17 cellular contexts compared by ENCODE assay signal in genomic region chr6:2828629-2829028, GRCh38. TPM values are rescaled to one million over a fixed set of nuclear protein-coding genes. Genes with fewer than 3 reads are reported as not detected.
DNase-seq lines count a peak whose midpoint lies in the region; ATAC-seq, FAIRE-seq and TF ChIP-seq lines count a peak whose summit lies in the region.
"Had no signal": no experiment of that assay in that cellular context is flagged by ENCODE, and none has a peak within 500 bp of the region (broad histone marks: within the 10 kb centered on the region; RNA-seq: fewer than 3 reads in every experiment).

No MANE protein-coding gene starts in this region.

- H3K9me3 Mint-ChIP-seq in activated CD4-positive, alpha-beta T cell treated with anti-CD3 and anti-CD28 coated beads, Interleukin-2, amount 10 ng/mL, durations not matched to agents 24 days and 14 days: no peaks in the 10 kb centered on the region
- H3K9me3 Mint-ChIP-seq: CD8-positive, alpha-beta T cell; H9; IgD-negative memory B cell had no signal

- no peak overlapping the region for H3K4me3 Mint-ChIP-seq in activated CD4-positive, alpha-beta T cell treated with anti-CD3 and anti-CD28 coated beads, Interleukin-2, amount 10 ng/mL, durations not matched to agents 24 days and 14 days
- H3K4me3 Mint-ChIP-seq: B cell; CD8-positive, alpha-beta T cell; H9; IgD-negative memory B cell had no signal

- BruUV-seq in K562 (replicated peaks; lab: Mats Ljungman, UMichigan): no TSS peak

- no peak for TF ChIP-seq EP300 in K562 (IDR thresholded peaks at IDR 0.05; ENCODE audit: low read length)
- TF ChIP-seq EP300 in esophagus muscularis mucosa (IDR thresholded peaks at IDR 0.05): no peak
- TF ChIP-seq EP300 in tibial nerve (IDR thresholded peaks at IDR 0.05): no peak

- H3K4me1 Mint-ChIP-seq in activated CD4-positive, alpha-beta T cell treated with anti-CD3 and anti-CD28 coated beads, Interleukin-2, amount 10 ng/mL, durations not matched to agents 24 days and 14 days: peaks cover 5% of the 10 kb centered on the region
- H3K4me1 Mint-ChIP-seq: B cell, H9, IgD-negative memory B cell had no signal

- no peak overlapping the region for H3K27ac ChIP-seq in K562 (ENCODE audit: extremely low read depth, low read depth, low read length)
- no peak overlapping the region for H3K27ac ChIP-seq in esophagus muscularis mucosa (replicated peaks in 1 of 4)
- no peak overlapping the region for H3K27ac ChIP-seq in tibial nerve
- H3K27ac ChIP-seq: BLaER1 treated with 17β-estradiol and CSF1 and Interleukin-3, amounts not matched to agents 10 nM and 100 nM had no signal

- H3K9ac ChIP-seq in K562 (ENCODE audit: insufficient read depth in 1 of 2, low read depth in 2 of 2, low read length in 2 of 2): no peak overlapping the region
- H3K9ac ChIP-seq: BLaER1 treated with 17β-estradiol and CSF1 and Interleukin-3, amounts not matched to agents 10 nM and 100 nM had no signal

- H3K36me3 Mint-ChIP-seq in activated CD4-positive, alpha-beta T cell treated with anti-CD3 and anti-CD28 coated beads, Interleukin-2, amount 10 ng/mL, durations not matched to agents 24 days and 14 days (ENCODE audit: low read depth): peaks cover 21% of the 10 kb centered on the region

- H3K79me2 ChIP-seq in K562 (ENCODE audit: control insufficient read depth, insufficient read depth, low read length): no peaks in the 10 kb centered on the region

- intact Hi-C loops in activated CD4-positive, alpha-beta T cell treated with anti-CD3 and anti-CD28 coated beads, Interleukin-2, amount 10 ng/mL, durations not matched to agents 24 days and 14 days (cut with micrococcal nuclease): no loop called here
- intact Hi-C loops in K562 (cut with micrococcal nuclease) (no loop called here), esophagus muscularis mucosa (cut with DNase I) (no loop called here)

- peak; percentile 20 for DNase-seq in activated CD4-positive, alpha-beta T cell treated with anti-CD3 and anti-CD28 coated beads, Interleukin-2, amount 10 ng/mL, durations not matched to agents 24 days and 14 days
- DNase-seq in activated CD4-positive, alpha-beta T cell treated with anti-CD3 and anti-CD28 coated beads, Interleukin-2, amount 50 U/mL, for 48 hours: no peak
- no peak for DNase-seq in K562 (ENCODE audit: extremely low read depth in 1 of 4, low spot score in 3 of 4)
- peak; percentile 4 for DNase-seq in esophagus muscularis mucosa (ENCODE audit: extremely low spot score)
- DNase-seq in GM19238 (ENCODE audit: insufficient read length, low spot score): no peak
- no peak for DNase-seq in NCI-H510A (lab: John Stamatoyannopoulos, UW)
- no peak for DNase-seq in tibial nerve (ENCODE audit: low spot score in 2 of 2)
- DNase-seq: 8988T; Calu3; CD8-positive, alpha-beta T cell; DMS79 treated with DMSO at 0.1 percent for 48 hours; GF-D8; GOT3; H9 had no signal

- no peak overlapping the region for H2AFZ ChIP-seq in K562 (ENCODE audit: low read depth, low read length)

- no peak overlapping the region for H3K4me2 ChIP-seq in K562 (ENCODE audit: insufficient read depth, low read length)
- H3K4me2 ChIP-seq: BLaER1 treated with 17β-estradiol and CSF1 and Interleukin-3, amounts not matched to agents 10 nM and 100 nM had no signal

- CTCF ChIA-PET in K562 (lab: Yijun Ruan, JAX; ENCODE audit: low intra/inter-chr PET ratio): no interaction called here

- peaks cover 8% of the 10 kb centered on the region; the same call in 1 of the 3 replicates for H3K36me3 ChIP-seq in K562 (ENCODE audit: control insufficient read depth, insufficient read depth, low read length)
- H3K36me3 ChIP-seq in esophagus muscularis mucosa: peaks cover 0 to 17% (median 9%) of the 10 kb centered on the region in 4 donors
- peaks cover 0 to 29% (median 0%) of the 10 kb centered on the region in 3 donors for H3K36me3 ChIP-seq in tibial nerve

- POLR2A ChIA-PET in K562 (lab: Yijun Ruan, JAX): interaction anchor here (0.7 to 4.7 kb wide), 4 partner anchors 12 to 173 kb away, joined by 3 to 52 read pairs (median 4); partner anchors contain the start of gene SERPINB1

- in situ Hi-C loops in K562 (cut with MboI): no loop called here

- no peaks in the 10 kb centered on the region for H3K27me3 Mint-ChIP-seq in activated CD4-positive, alpha-beta T cell treated with anti-CD3 and anti-CD28 coated beads, Interleukin-2, amount 10 ng/mL, durations not matched to agents 24 days and 14 days
- H3K27me3 Mint-ChIP-seq: B cell, IgD-negative memory B cell had no signal

- ATAC-seq in K562: no peak; the same call in 2 of the 3 replicates
- ATAC-seq: CD8-positive, alpha-beta T cell had no signal

- no peak overlapping the region for H3K4me3 ChIP-seq in K562
- no peak overlapping the region for H3K4me3 ChIP-seq in esophagus muscularis mucosa
- no peak overlapping the region for H3K4me3 ChIP-seq in tibial nerve
- H3K4me3 ChIP-seq: BLaER1 treated with 17β-estradiol and CSF1 and Interleukin-3, amounts not matched to agents 10 nM and 100 nM had no signal

- H3K4me1 ChIP-seq in K562 (replicated peaks in 1 of 2; ENCODE audit: control insufficient read depth in 2 of 2, insufficient read depth in 2 of 2, low read length in 2 of 2) (no peaks in the 10 kb centered on the region), esophagus muscularis mucosa (no peaks in the 10 kb centered on the region), tibial nerve (no peaks in the 10 kb centered on the region)
- H3K4me1 ChIP-seq: BLaER1 treated with 17β-estradiol and CSF1 and Interleukin-3, amounts not matched to agents 10 nM and 100 nM had no signal

- TF ChIP-seq RAD21 in K562 (CRISPR knock-in tag; conservative IDR thresholded peaks at IDR 0.05 in 1 of 2, IDR thresholded peaks at IDR 0.05 in 1 of 2): no peak

- WGBS in K562 (ENCODE audit: insufficient coverage, low coverage, missing lambda C conversion rate): 54% methylated on average over 4 of the region's 4 CpGs
- WGBS in esophagus muscularis mucosa: 87% methylated on average over 4 of the region's 4 CpGs
- WGBS in tibial nerve, 2 donors: 73 to 82% methylated on average over 4 of the region's 4 CpGs

- TF ChIP-seq CTCF in K562 (IDR thresholded peaks at IDR 0.05 in 2 of 3, conservative IDR thresholded peaks at IDR 0.05 in 1 of 3; ENCODE audit: insufficient read depth in 2 of 3, low read depth in 1 of 3, low read length in 3 of 3) (no peak), esophagus muscularis mucosa (IDR thresholded peaks at IDR 0.05) (no peak), tibial nerve (IDR thresholded peaks at IDR 0.05) (no peak)

- H3K27me3 ChIP-seq in K562 (ENCODE audit: control insufficient read depth in 2 of 2, insufficient read depth in 2 of 2, low read length in 2 of 2): no peaks in the 10 kb centered on the region
- no peaks in the 10 kb centered on the region for H3K27me3 ChIP-seq in esophagus muscularis mucosa
- H3K27me3 ChIP-seq in tibial nerve: no peaks in the 10 kb centered on the region
- H3K27me3 ChIP-seq: BLaER1 treated with 17β-estradiol and CSF1 and Interleukin-3, amounts not matched to agents 10 nM and 100 nM had no signal

- H3K9me1 ChIP-seq in K562 (ENCODE audit: control insufficient read depth, insufficient read depth, low read length): no peaks in the 10 kb centered on the region

- no peak for FAIRE-seq in K562 (lab: Jason Lieb, UNC)

- H3K9me3 ChIP-seq in K562 (replicated peaks; ENCODE audit: control insufficient read depth, insufficient read depth, low read depth, low read length): no peaks in the 10 kb centered on the region
- no peaks in the 10 kb centered on the region for H3K9me3 ChIP-seq in esophagus muscularis mucosa
- no peaks in the 10 kb centered on the region for H3K9me3 ChIP-seq in tibial nerve

- no peak overlapping the region for H3K27ac Mint-ChIP-seq in activated CD4-positive, alpha-beta T cell treated with anti-CD3 and anti-CD28 coated beads, Interleukin-2, amount 10 ng/mL, durations not matched to agents 24 days and 14 days
- H3K27ac Mint-ChIP-seq: B cell; CD8-positive, alpha-beta T cell; H9; IgD-negative memory B cell had no signal

- TF ChIP-seq POLR2A in K562 (conservative IDR thresholded peaks at IDR 0.05): no peak
- no peak for TF ChIP-seq POLR2A in esophagus muscularis mucosa (IDR thresholded peaks at IDR 0.05; ENCODE audit: low read depth)
- no peak for TF ChIP-seq POLR2A in tibial nerve (IDR thresholded peaks at IDR 0.05)

- H4K20me1 ChIP-seq in K562 (replicated peaks; ENCODE audit: control insufficient read depth, insufficient read depth, low read length): no peaks in the 10 kb centered on the region

TF ChIP-seq in K562, 482 proteins besides CTCF, POLR2A, EP300 and RAD21 (continues in another document):
- TF ChIP-seq L3MBTL2 (IDR thresholded peaks at IDR 0.05) (0 out of 2 replicates have a peak, but pooled peaks have one; percentile 17), NBN (IDR thresholded peaks at IDR 0.05; ENCODE audit: low read depth) (0 out of 2 replicates have a peak, but pooled peaks have one; percentile 29), KHSRP (IDR thresholded peaks at IDR 0.05) (no peak), ATF7 (IDR thresholded peaks at IDR 0.05) (peak; percentile 23; the same call in 1 of the 2 replicates), JUND (IDR thresholded peaks at IDR 0.05; ENCODE audit: borderline replicate concordance, low read depth, low read length) (0 out of 2 replicates have a peak, but pooled peaks have one; percentile 13), JUND (tag; IDR thresholded peaks at IDR 0.05; ENCODE audit: borderline replicate concordance, low read depth, low read length) (no peak), KLF10 (CRISPR knock-in tag; IDR thresholded peaks at IDR 0.05) (no peak)

RNA-seq across cellular contexts. Expression of gene SERPINB1, which starts 13.0 kb away (rescaled TPM):
- 76.1 and 79.9 TPM in 2 replicates for total RNA-seq in activated CD4-positive, alpha-beta T cell treated with anti-CD3 and anti-CD28 coated beads, Interleukin-2, amount 10 ng/mL, durations not matched to agents 24 days and 14 days
- 11.1 and 19.1 TPM in 2 replicates for total RNA-seq in K562 (2011; cell fraction: chromatin; rRNA removed; ENCODE audit: low replicate concordance)
- 13.9 and 18.2 TPM in 2 replicates for total RNA-seq in K562 (2011; cell fraction: nucleolus; rRNA removed)
- total RNA-seq in K562 (2011; cell fraction: nucleoplasm; rRNA removed): 16.9 and 26.9 TPM in 2 replicates
- 36.7 and 41.2 TPM in 2 replicates for total RNA-seq in K562 (2014; rRNA removed)
- total RNA-seq in K562 (2014; rRNA removed; fragmentation: Illumina TruSeq; extraction: Trizol): 49.3 and 62.5 TPM in 2 replicates
- total RNA-seq in K562 (2015; rRNA removed; fragmentation: Illumina TruSeq; extraction: Trizol): 31.9 and 33.9 TPM in 2 replicates
- 45.6 and 46.5 TPM in 2 replicates for total RNA-seq in K562 (2021)
- polyA plus RNA-seq in K562 (2011; rRNA removed): 49.4 and 108 TPM in 2 replicates
- 24.3 and 27.5 TPM in 2 replicates for polyA plus RNA-seq in K562 (2011; cell fraction: cytosol; rRNA removed)
- polyA plus RNA-seq in K562 (2011; cell fraction: nucleus; rRNA removed): 22.6 and 24.2 TPM in 2 replicates
- polyA plus RNA-seq in K562 (2012): 44.7 and 93.0 TPM in 2 replicates
- 57.7 and 78.3 TPM in 2 replicates for polyA plus RNA-seq in K562 (2014; fragmentation: Illumina TruSeq; extraction: Trizol)
- 10 to 100 TPM; 63.8 to 68.7 TPM for polyA plus RNA-seq in K562 (2014; fragmentation: Nextera tagmentation; extraction: Ambion mirVana)
- polyA plus RNA-seq in K562 (2014; rRNA removed): 61.9 and 66.9 TPM in 2 replicates
- polyA minus RNA-seq in K562 (2011; rRNA and poly(A)+ RNA removed): 48.6 and 55.2 TPM in 2 replicates
- polyA minus RNA-seq in K562 (2011; cell fraction: cytosol; rRNA and poly(A)+ RNA removed): 25.9 and 43.6 TPM in 2 replicates
- 20.3 and 22.5 TPM in 2 replicates for polyA minus RNA-seq in K562 (2011; cell fraction: nucleus; rRNA and poly(A)+ RNA removed)
- 100 to 1,000 TPM in 1 of 4 donors, 10 to 100 TPM in 3; 23.3 to 123 (median 29.9) TPM for total RNA-seq in esophagus muscularis mucosa
- 10 to 100 TPM; 21.3 to 29.0 (median 23.1) TPM for total RNA-seq in tibial nerve

Comparison
In these comparisons a context has a peak if more than half of its experiments do, and no peak if none do; other contexts are left out.
1. DNase-seq: peak in activated CD4-positive, alpha-beta T cell treated with anti-CD3 and anti-CD28 coated beads, Interleukin-2, amount 10 ng/mL, durations not matched to agents 24 days and 14 days (single experiment) and esophagus muscularis mucosa (single experiment); none in activated CD4-positive, alpha-beta T cell treated with anti-CD3 and anti-CD28 coated beads, Interleukin-2, amount 50 U/mL, for 48 hours (0 of 2), K562 (0 of 4), GM19238 (single experiment), NCI-H510A (single experiment) and tibial nerve (0 of 2).